In the genomic region with DNA sequence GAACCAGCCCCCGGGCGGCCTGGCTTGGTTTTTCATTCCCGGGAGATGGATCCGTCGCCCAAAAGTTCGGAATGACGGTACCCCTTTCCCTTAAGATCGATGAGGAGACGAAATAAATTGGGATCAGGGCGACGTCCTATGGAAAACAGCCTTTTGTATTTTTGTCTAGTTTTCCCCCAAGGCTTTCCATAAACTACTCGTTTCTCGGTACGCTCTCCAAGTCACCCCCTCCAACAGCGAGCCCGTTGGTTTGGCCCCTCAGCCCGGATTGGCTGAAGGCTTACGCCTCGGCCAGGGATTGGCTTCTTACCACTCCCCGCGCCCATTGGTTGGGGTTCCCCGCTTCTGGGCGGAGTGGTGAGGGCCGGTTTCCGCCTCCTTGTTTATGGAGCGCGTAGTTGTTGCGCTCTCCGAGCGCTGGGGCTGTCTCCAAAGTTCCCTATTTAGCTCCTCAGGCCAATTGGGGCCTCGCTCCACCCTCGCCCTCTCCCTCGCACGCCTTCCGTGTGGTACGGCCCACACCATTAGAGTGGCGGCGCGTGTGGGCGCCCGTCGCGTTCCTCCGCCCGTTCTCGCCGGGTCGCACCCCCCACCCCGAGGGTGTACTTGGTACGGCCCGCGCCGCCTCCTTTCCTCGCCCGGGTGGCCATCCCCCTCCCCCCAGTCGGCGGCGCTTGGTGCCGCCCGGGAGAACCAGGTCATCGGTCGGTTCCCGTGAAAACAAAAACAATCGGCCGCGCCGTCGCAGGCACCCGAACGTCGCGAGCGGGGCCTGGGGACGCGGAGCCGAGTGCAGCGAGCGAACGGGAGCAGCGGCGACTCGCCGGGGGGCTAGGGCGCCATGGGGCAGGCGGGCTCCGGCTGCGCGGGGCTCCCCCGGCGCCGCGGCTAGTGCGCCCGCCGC, we compare ENCODE assay signal across 8 cellular contexts. TPM values are rescaled to one million over a fixed set of nuclear protein-coding genes. Genes with fewer than 3 reads are reported as not detected.
A peak's percentile ranks its signal among the peaks of the same experiment; 100 is the strongest.
DNase-seq lines count a peak whose midpoint lies in the region; ATAC-seq and TF ChIP-seq lines count a peak whose summit lies in the region.
"Not testable (repeated sequence)": the region's sequence is repeated elsewhere in the genome, so short reads cannot be mapped to it uniquely, and the experiment has no call there.

A gene with protein sequence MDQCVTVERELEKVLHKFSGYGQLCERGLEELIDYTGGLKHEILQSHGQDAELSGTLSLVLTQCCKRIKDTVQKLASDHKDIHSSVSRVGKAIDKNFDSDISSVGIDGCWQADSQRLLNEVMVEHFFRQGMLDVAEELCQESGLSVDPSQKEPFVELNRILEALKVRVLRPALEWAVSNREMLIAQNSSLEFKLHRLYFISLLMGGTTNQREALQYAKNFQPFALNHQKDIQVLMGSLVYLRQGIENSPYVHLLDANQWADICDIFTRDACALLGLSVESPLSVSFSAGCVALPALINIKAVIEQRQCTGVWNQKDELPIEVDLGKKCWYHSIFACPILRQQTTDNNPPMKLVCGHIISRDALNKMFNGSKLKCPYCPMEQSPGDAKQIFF (plus strand): TSS at position 655 of the 904 bp plus-strand sequence. CDS start 377 bp downstream, outside the sequence.

- H3K79me2 ChIP-seq in parathyroid adenoma: not testable (repeated sequence)

- H3K27me3 ChIP-seq in parathyroid adenoma (ENCODE audit: control insufficient read depth, insufficient read depth, low read length); thymus (ENCODE audit: control insufficient read depth, insufficient read depth): not testable (repeated sequence)

- H2AFZ ChIP-seq in parathyroid adenoma: peak within 1 kb of the TSS; percentile 73

- not testable (repeated sequence) for H3K4me1 ChIP-seq in parathyroid adenoma; thymus (ENCODE audit: control insufficient read depth, insufficient read depth, low read length)

- H3K9ac ChIP-seq in parathyroid adenoma: peak within 1 kb of the TSS; percentile 37

- peak within 1 kb of the TSS; percentile 67 for H3K4me2 ChIP-seq in parathyroid adenoma (ENCODE audit: low read length)

- intact Hi-C loops in cardiac septum (cut with DNase I): not testable (repeated sequence)

- TF ChIP-seq CTCF in GM12864 (IDR thresholded peaks at IDR 0.05; ENCODE audit: low read depth, low read length, missing control alignments); parathyroid adenoma (IDR thresholded peaks at IDR 0.05): not testable (repeated sequence)

- H3K9me3 ChIP-seq in parathyroid adenoma (ENCODE audit: control insufficient read depth, low read length); thymus (ENCODE audit: control insufficient read depth): not testable (repeated sequence)

- DNase-seq in GM12864 (ENCODE audit: low read depth): peak; percentile 65
- peak; percentile 79 for DNase-seq in NCI-H1436 (lab: John Stamatoyannopoulos, UW)
- peak; percentile 86 to 96 (median 90) for DNase-seq in T-helper 2 cell
- peak; percentile 90 for DNase-seq in amniotic epithelial cell (ENCODE audit: low read depth)
- DNase-seq in cardiac septum (ENCODE audit: low spot score): peak; percentile 97

- H3K4me3 ChIP-seq in GM12864 (ENCODE audit: low read depth, low read length): peak within 1 kb of the TSS; percentile 73
- peak within 1 kb of the TSS; percentile 52 for H3K4me3 ChIP-seq in parathyroid adenoma (ENCODE audit: low read depth, low read length)
- H3K4me3 ChIP-seq in thymus (ENCODE audit: low read length): peak within 1 kb of the TSS; percentile 56

- WGBS in thymus: under 1% methylated on average over 79 of the region's 95 CpGs

- not testable (repeated sequence) for H3K36me3 ChIP-seq in parathyroid adenoma (ENCODE audit: control insufficient read depth, insufficient read depth, low read length); thymus (ENCODE audit: control insufficient read depth, insufficient read depth)

- peak within 1 kb of the TSS; percentile 92 for H3K27ac ChIP-seq in parathyroid adenoma
- H3K27ac ChIP-seq in thymus (ENCODE audit: low read depth): peak within 1 kb of the TSS; percentile 94

- peak; percentile 89 for ATAC-seq in HG02759 (IDR thresholded peaks at IDR 0.05; ENCODE audit: unreplicated experiment)

RNA-seq across cellular contexts. Expression of the gene that starts here (rescaled TPM):
- 96.6 TPM for total RNA-seq in cardiac septum
- polyA plus RNA-seq in thymus: 19.1 TPM

Comparison
In these comparisons a context has a peak if more than half of its experiments do, and no peak if none do; other contexts are left out.
1. Peak in every context shown above with its lines: DNase-seq, ATAC-seq, H3K4me3 ChIP-seq and H3K27ac ChIP-seq.